Comparison of ENCODE assay signal across 1 cellular context in the genomic region with DNA sequence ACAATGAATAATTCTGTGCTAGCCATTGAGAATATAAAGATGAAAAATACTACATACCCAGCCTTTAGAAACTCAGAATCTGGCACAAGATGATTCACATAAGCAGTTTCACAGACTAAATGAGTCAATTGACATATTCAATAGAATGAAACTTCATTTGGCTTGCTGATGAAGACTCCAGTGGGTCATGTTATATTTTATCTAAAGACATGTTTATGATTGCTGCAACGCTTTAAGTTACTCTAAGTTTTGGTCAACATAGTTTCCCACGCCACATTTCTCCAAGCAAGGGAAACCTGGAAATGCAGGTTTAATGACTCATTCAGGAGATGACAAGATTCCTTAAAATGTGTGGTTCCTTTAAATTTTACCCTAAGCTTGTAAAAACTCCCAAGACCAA.
TF ChIP-seq lines count a peak whose summit lies in the region.

No MANE protein-coding gene starts in this region.

TF ChIP-seq in IMR-90, 13 proteins besides CTCF, POLR2A, EP300 and RAD21:
- TF ChIP-seq MAZ (IDR thresholded peaks at IDR 0.05; ENCODE audit: borderline replicate concordance, low read depth, low read length) = no peak
- TF ChIP-seq CEBPB (IDR thresholded peaks at IDR 0.05; ENCODE audit: low read depth, low read length) = peak; percentile 68
